ENCODE assay signal across 9 cellular contexts in genomic region chr14:69399750-69400149, GRCh38. TPM values are rescaled to one million over a fixed set of nuclear protein-coding genes. Genes with fewer than 3 reads are reported as not detected.
DNase-seq lines count a peak whose midpoint lies in the region; TF ChIP-seq lines count a peak whose summit lies in the region.
"Had no signal": no experiment of that assay in that cellular context is flagged by ENCODE, and none has a peak within 500 bp of the region (broad histone marks: within the 10 kb centered on the region; RNA-seq: fewer than 3 reads in every experiment).

No MANE protein-coding gene starts in this region.

- 92 to 95% methylated on average over 7 to 8 of the region's 8 CpGs for WGBS in esophagus squamous epithelium, 2 donors
- WGBS in prostate gland = 86% methylated on average over 8 of the region's 8 CpGs

- H3K9me3 ChIP-seq in ES-I3 (ENCODE audit: control insufficient read depth, insufficient read depth, low read length) (no peaks in the 10 kb centered on the region), SJSA1 (replicated peaks) (no peaks in the 10 kb centered on the region), esophagus squamous epithelium (no peaks in the 10 kb centered on the region), prostate gland (no peaks in the 10 kb centered on the region)
- H3K9me3 ChIP-seq: adrenal gland had no signal

- peaks cover 13% of the 10 kb centered on the region for H3K36me3 ChIP-seq in ES-I3 (ENCODE audit: insufficient read depth, low read length)
- peaks cover 40% of the 10 kb centered on the region for H3K36me3 ChIP-seq in SJSA1
- H3K36me3 ChIP-seq in esophagus squamous epithelium = peaks cover 0 to 21% (median 0%) of the 10 kb centered on the region in 3 donors
- peaks cover 0 to 4% of the 10 kb centered on the region in 2 donors for H3K36me3 ChIP-seq in prostate gland
- H3K36me3 ChIP-seq in H7 (replicated peaks; ENCODE audit: control insufficient read depth, insufficient read depth, low read length) = peaks cover 9% of the 10 kb centered on the region

- H3K27ac ChIP-seq in SJSA1 (no peak overlapping the region), esophagus squamous epithelium (no peak overlapping the region), prostate gland (no peak overlapping the region)
- H3K27ac ChIP-seq: adrenal gland had no signal

- H3K27me3 ChIP-seq in SJSA1 (replicated peaks) (no peaks in the 10 kb centered on the region), esophagus squamous epithelium (no peaks in the 10 kb centered on the region), prostate gland (replicated peaks; ENCODE audit: insufficient read depth) (no peaks in the 10 kb centered on the region), H7 (ENCODE audit: control insufficient read depth, insufficient read depth, low read length) (no peaks in the 10 kb centered on the region)
- H3K27me3 ChIP-seq: adrenal gland had no signal

- intact Hi-C loops in esophagus squamous epithelium (cut with DNase I) = no loop called here
- intact Hi-C loops in prostate gland (cut with DNase I) = no loop called here

- TF ChIP-seq CTCF in esophagus squamous epithelium (IDR thresholded peaks at IDR 0.05) (no peak), prostate gland (IDR thresholded peaks at IDR 0.05) (no peak)

- no peak for DNase-seq in SJSA1 (ENCODE audit: low read depth in 1 of 2, low spot score in 2 of 2)
- no peak for DNase-seq in esophagus squamous epithelium (lab: John Stamatoyannopoulos, UW)
- no peak for DNase-seq in prostate gland (ENCODE audit: low spot score)
- DNase-seq in NCI-H1417 treated with DMSO at 0.1 percent for 48 hours (lab: John Stamatoyannopoulos, UW) = no peak
- no peak for DNase-seq in AML-193 (lab: John Stamatoyannopoulos, UW)
- no peak for DNase-seq in UCSD-AML1 (lab: John Stamatoyannopoulos, UW; ENCODE audit: unreplicated experiment)
- DNase-seq in H7 = no peak
- DNase-seq: adrenal gland had no signal

- H3K4me3 ChIP-seq in SJSA1 (peak overlapping the region; percentile 65), esophagus squamous epithelium (peak overlapping the region; percentile 67 to 95 (median 82)), prostate gland (peak overlapping the region; percentile 79 to 86), H7 (ENCODE audit: insufficient read depth, low read depth, low read length) (no peak overlapping the region)

- no peak for TF ChIP-seq POLR2A in esophagus squamous epithelium (IDR thresholded peaks at IDR 0.05)
- TF ChIP-seq POLR2A in prostate gland (IDR thresholded peaks at IDR 0.05) = no peak

- H3K4me1 ChIP-seq in ES-I3 (ENCODE audit: insufficient read depth, low read length) (peaks cover 5% of the 10 kb centered on the region), SJSA1 (replicated peaks) (peaks cover 18% of the 10 kb centered on the region), esophagus squamous epithelium (peaks cover 28 to 69% (median 31%) of the 10 kb centered on the region in 3 donors), prostate gland (replicated peaks) (peaks cover 7% of the 10 kb centered on the region)

- peak overlapping the region; percentile 74; the same call in 1 of the 2 replicates for H3K9ac ChIP-seq in ES-I3 (ENCODE audit: low read depth, low read length)

RNA-seq across cellular contexts. Expression of gene SLC39A9, which starts 1.3 kb away (rescaled TPM):
- total RNA-seq in SJSA1 (2014; rRNA removed; shearing (Covaris generic)) = 79.3 and 87.5 TPM in 2 replicates
- total RNA-seq in esophagus squamous epithelium (10 to 100 TPM; 40.2 to 77.7 (median 68.6) TPM), prostate gland (100 to 1,000 TPM in 1 of 2 donors, 10 to 100 TPM in 1; 71.5 to 102 TPM)
- 53.1 and 55.5 TPM in 2 replicates for total RNA-seq in H7 (2014; rRNA removed; shearing (Covaris generic))

RNA-seq across cellular contexts. Expression of gene ERH, which starts 1.7 kb away (rescaled TPM):
- total RNA-seq in SJSA1 (2014; rRNA removed; shearing (Covaris generic)) = 115 and 150 TPM in 2 replicates
- total RNA-seq in esophagus squamous epithelium (100 to 1,000 TPM in 1 of 4 donors, 10 to 100 TPM in 3; 54.0 to 102 (median 79.5) TPM), prostate gland (100 to 1,000 TPM in 1 of 2 donors, 10 to 100 TPM in 1; 68.5 to 111 TPM)
- 207 and 394 TPM in 2 replicates for total RNA-seq in H7 (2014; rRNA removed; shearing (Covaris generic))
